In the genomic region with DNA sequence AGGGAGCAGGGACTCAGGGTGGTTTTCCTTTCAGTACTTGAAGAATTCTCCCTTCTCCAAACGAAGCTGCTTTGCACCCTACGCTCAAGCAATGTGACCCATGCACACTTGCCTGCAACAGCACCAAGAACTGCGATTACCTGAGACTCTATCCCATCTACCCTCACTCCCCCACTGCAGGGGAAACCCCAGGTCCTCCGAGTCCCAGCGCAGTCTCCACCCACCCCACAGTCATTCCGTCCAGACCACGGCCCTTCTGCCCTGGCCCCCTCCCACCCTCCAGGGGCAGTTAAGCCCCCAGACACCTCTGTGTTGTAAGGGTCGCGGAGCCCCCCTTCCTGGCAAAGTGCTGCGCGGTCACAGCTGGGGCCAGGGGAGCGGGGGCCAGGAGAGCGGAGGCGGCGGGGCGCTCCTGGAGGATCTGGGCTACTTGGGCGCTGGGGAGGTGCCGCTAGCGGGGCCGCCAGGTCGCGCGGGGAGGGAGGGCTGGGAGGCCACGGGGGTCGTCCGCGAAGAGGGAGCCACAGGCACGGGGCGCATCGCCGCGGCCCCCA, we compare ENCODE assay signal across 1 cellular context.
TF ChIP-seq lines count a peak whose summit lies in the region.

No MANE protein-coding gene starts in this region.

TF ChIP-seq in H1, 55 proteins besides CTCF, POLR2A, EP300 and RAD21:
- TF ChIP-seq RBBP5 (IDR thresholded peaks at IDR 0.05; ENCODE audit: borderline replicate concordance, low read depth, low read length): 0 out of 2 replicates have a peak, but pooled peaks have one; percentile 20
